In the genomic region with DNA sequence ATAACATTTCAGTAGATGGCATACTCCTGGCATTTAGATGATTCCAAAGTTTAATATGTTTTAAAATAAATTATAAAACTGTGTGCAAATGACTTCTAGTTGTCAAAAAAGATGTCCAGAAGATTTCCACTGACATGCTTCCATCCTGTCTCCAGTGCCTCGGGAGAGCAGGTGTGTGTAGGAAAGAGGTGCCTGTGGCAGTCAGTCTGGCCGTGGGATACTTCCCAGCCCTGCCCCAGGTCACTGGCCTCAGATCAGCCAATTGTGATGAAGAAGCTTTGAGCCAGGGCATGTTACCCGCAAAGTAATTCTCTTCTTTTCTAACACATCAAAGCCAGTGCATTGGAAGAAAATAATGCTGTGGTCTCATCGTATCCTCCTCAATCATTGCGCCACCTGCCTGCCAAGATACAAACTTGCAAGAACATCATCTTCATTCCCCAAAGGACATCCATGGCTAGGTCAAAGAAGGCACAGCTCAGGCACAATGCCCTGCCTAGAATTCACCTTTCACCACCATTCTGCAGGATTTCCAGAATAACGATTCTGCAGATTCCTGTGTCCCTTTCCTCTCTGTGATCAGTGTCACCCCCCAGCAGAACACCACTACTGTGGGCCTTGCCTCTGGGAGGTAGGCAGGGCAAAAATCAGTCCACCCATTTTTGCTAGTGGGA, we compare ENCODE assay signal across 8 cellular contexts. TPM values are rescaled to one million over a fixed set of nuclear protein-coding genes. Genes with fewer than 3 reads are reported as not detected.
A peak's percentile ranks its signal among the peaks of the same experiment; 100 is the strongest.
DNase-seq lines count a peak whose midpoint lies in the region; ATAC-seq and TF ChIP-seq lines count a peak whose summit lies in the region.

No MANE protein-coding gene starts in this region.

- no peak overlapping the region for H3K9ac ChIP-seq in SK-N-SH

- POLR2A ChIA-PET in SK-N-SH (lab: Yijun Ruan, JAX): no interaction called here

- H3K4me2 ChIP-seq in SK-N-SH: no peak overlapping the region

- ATAC-seq in psoas muscle: peak; percentile 47 to 57 (median 56)
- no peak for ATAC-seq in GM21825 (IDR thresholded peaks at IDR 0.05; ENCODE audit: unreplicated experiment)
- ATAC-seq in HG02938 (IDR thresholded peaks at IDR 0.05; ENCODE audit: unreplicated experiment): no peak

- no peak overlapping the region for H2AFZ ChIP-seq in SK-N-SH (ENCODE audit: low read depth)

- TF ChIP-seq EP300 in SK-N-SH (IDR thresholded peaks at IDR 0.05; ENCODE audit: borderline replicate concordance in 1 of 2, low read depth in 1 of 2, low read length in 1 of 2): no peak

- peak; percentile 59 for TF ChIP-seq CTCF in HFF-Myc (IDR thresholded peaks at IDR 0.05; ENCODE audit: low read depth, low read length, missing control alignments)
- TF ChIP-seq CTCF in SK-N-SH (IDR thresholded peaks at IDR 0.05): peak; percentile 60
- TF ChIP-seq CTCF in esophagus squamous epithelium (IDR thresholded peaks at IDR 0.05): peak in 5 of 6 experiments; percentile 41 to 70 (median 53)
- peak; percentile 40 for TF ChIP-seq CTCF in psoas muscle (IDR thresholded peaks at IDR 0.05)

- no peaks in the 10 kb centered on the region for H3K9me2 ChIP-seq in SK-N-SH

- H4K20me1 ChIP-seq in SK-N-SH (ENCODE audit: insufficient read depth): no peaks in the 10 kb centered on the region

- H3K9me3 ChIP-seq in SK-N-SH (no peaks in the 10 kb centered on the region), esophagus squamous epithelium (no peaks in the 10 kb centered on the region), psoas muscle (no peaks in the 10 kb centered on the region)

- peak; percentile 42 for DNase-seq in NCI-H510A treated with DMSO at 0.1 percent for 48 hours (lab: John Stamatoyannopoulos, UW)
- DNase-seq in NCI-H510A (lab: John Stamatoyannopoulos, UW): no peak
- DNase-seq in HFF-Myc (ENCODE audit: extremely low read depth, low read depth): peak; percentile 59
- peak; percentile 54 for DNase-seq in SK-N-SH
- no peak for DNase-seq in esophagus squamous epithelium (lab: John Stamatoyannopoulos, UW)
- no peak for DNase-seq in psoas muscle

- CTCF ChIA-PET in SK-N-SH (lab: Yijun Ruan, JAX): interaction anchor here (0.5 to 21.3 kb wide), 31 partner anchors 12 to 496 kb away, joined by 3 to 513 read pairs (median 4); no protein-coding TSS in a partner anchor

- WGBS in SK-N-SH (ENCODE audit: low lambda C conversion rate): 52% methylated on average over 6 of the region's 6 CpGs
- WGBS in esophagus squamous epithelium, 2 donors: 34 to 38% methylated on average over 6 of the region's 6 CpGs
- 39 to 41% (median 39%) methylated on average over 6 of the region's 6 CpGs for WGBS in psoas muscle, 3 donors

- TF ChIP-seq POLR2A in esophagus squamous epithelium (IDR thresholded peaks at IDR 0.05): no peak

- H3K36me3 ChIP-seq in SK-N-SH (replicated peaks in 1 of 2; ENCODE audit: control insufficient read depth in 1 of 2, insufficient read depth in 2 of 2, low read length in 1 of 2): no peaks in the 10 kb centered on the region
- no peaks in the 10 kb centered on the region for H3K36me3 ChIP-seq in esophagus squamous epithelium
- H3K36me3 ChIP-seq in psoas muscle (ENCODE audit: insufficient read depth in 1 of 2, low read depth in 1 of 2): no peaks in the 10 kb centered on the region

- H3K4me1 ChIP-seq in SK-N-SH (ENCODE audit: control insufficient read depth in 1 of 2, insufficient read depth in 2 of 2, low read depth in 1 of 2, low read length in 1 of 2): peaks cover 0 to under 1% of the 10 kb centered on the region in 2 experiments; a peak in 2 of 4 replicates
- peaks cover 0 to 12% (median 2%) of the 10 kb centered on the region in 3 donors for H3K4me1 ChIP-seq in esophagus squamous epithelium
- peaks cover 2% of the 10 kb centered on the region for H3K4me1 ChIP-seq in psoas muscle

- no peak overlapping the region for H3K27ac ChIP-seq in SK-N-SH (ENCODE audit: low read depth in 2 of 2, low read length in 1 of 2)
- H3K27ac ChIP-seq in esophagus squamous epithelium: no peak overlapping the region
- no peak overlapping the region for H3K27ac ChIP-seq in psoas muscle

- TF ChIP-seq RAD21 in SK-N-SH (IDR thresholded peaks at IDR 0.05; ENCODE audit: low read length): peak; percentile 67

- intact Hi-C loops in esophagus squamous epithelium (cut with DNase I) (no loop called here), psoas muscle (cut with DNase I) (loop anchor here (2.0 to 10.0 kb wide), 4 partner anchors 152 to 469 kb away; no protein-coding TSS in a partner anchor)

- H3K27me3 ChIP-seq in SK-N-SH (ENCODE audit: insufficient read depth) (no peaks in the 10 kb centered on the region), esophagus squamous epithelium (peaks cover 0 to 49% (median 0%) of the 10 kb centered on the region in 4 donors), psoas muscle (ENCODE audit: insufficient read depth in 3 of 3, low read length in 2 of 3) (peaks cover 0 to 5% (median 3%) of the 10 kb centered on the region in 3 donors)

- H3K4me3 ChIP-seq in HFF-Myc (replicated peaks; ENCODE audit: low read depth, low read length) (no peak overlapping the region), SK-N-SH (ENCODE audit: low read depth in 2 of 2, low read length in 1 of 2) (no peak overlapping the region), esophagus squamous epithelium (no peak overlapping the region), psoas muscle (no peak overlapping the region)

- H3K79me2 ChIP-seq in SK-N-SH (ENCODE audit: insufficient read depth): no peaks in the 10 kb centered on the region

- H3F3A ChIP-seq in SK-N-SH (replicated peaks; ENCODE audit: insufficient read depth): peaks cover 5% of the 10 kb centered on the region

TF ChIP-seq in SK-N-SH, 30 proteins besides CTCF, POLR2A, EP300 and RAD21:
- TF ChIP-seq, protein P1, sequence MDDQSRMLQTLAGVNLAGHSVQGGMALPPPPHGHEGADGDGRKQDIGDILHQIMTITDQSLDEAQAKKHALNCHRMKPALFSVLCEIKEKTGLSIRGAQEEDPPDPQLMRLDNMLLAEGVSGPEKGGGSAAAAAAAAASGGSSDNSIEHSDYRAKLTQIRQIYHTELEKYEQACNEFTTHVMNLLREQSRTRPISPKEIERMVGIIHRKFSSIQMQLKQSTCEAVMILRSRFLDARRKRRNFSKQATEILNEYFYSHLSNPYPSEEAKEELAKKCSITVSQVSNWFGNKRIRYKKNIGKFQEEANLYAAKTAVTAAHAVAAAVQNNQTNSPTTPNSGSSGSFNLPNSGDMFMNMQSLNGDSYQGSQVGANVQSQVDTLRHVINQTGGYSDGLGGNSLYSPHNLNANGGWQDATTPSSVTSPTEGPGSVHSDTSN (IDR thresholded peaks at IDR 0.05): no peak
- TF ChIP-seq SMC3 (IDR thresholded peaks at IDR 0.05; ENCODE audit: low read depth, low read length): peak; percentile 69

RNA-seq across cellular contexts. Expression of a gene that starts 6.3 kb away (rescaled TPM):
- 81.2 and 107 TPM in 2 replicates for polyA plus RNA-seq in SK-N-SH (2012; rRNA removed)
- polyA plus RNA-seq in SK-N-SH (2012; cell fraction: cytosol; rRNA removed): 59.4 and 73.4 TPM in 2 replicates
- polyA plus RNA-seq in SK-N-SH (2012; cell fraction: nucleus; rRNA removed): 144 and 177 TPM in 2 replicates
- total RNA-seq in esophagus squamous epithelium: 10 to 100 TPM in 3 of 4 donors, 1 to 10 TPM in 1; 7.5 to 74.2 (median 18.0) TPM
- total RNA-seq in psoas muscle: 10 to 100 TPM in 3 of 4 donors, 1 to 10 TPM in 1; 7.9 to 53.0 (median 21.3) TPM
- 10 to 100 TPM; 41.9 to 49.0 (median 47.4) TPM for polyA plus RNA-seq in psoas muscle

Comparison
In these comparisons a context has a peak if more than half of its experiments do, and no peak if none do; other contexts are left out.
1. DNase-seq: peak in NCI-H510A treated with DMSO at 0.1 percent for 48 hours (single experiment), HFF-Myc (single experiment) and SK-N-SH (single experiment); none in NCI-H510A (single experiment), esophagus squamous epithelium (single experiment) and psoas muscle (0 of 2).
2. ATAC-seq: peak in psoas muscle (4 of 4); none in GM21825 (single experiment) and HG02938 (single experiment).
3. Peak in every context shown above with its lines, with median percentiles within 50 percentile points of each other: CTCF ChIP-seq.